In the genomic region with DNA sequence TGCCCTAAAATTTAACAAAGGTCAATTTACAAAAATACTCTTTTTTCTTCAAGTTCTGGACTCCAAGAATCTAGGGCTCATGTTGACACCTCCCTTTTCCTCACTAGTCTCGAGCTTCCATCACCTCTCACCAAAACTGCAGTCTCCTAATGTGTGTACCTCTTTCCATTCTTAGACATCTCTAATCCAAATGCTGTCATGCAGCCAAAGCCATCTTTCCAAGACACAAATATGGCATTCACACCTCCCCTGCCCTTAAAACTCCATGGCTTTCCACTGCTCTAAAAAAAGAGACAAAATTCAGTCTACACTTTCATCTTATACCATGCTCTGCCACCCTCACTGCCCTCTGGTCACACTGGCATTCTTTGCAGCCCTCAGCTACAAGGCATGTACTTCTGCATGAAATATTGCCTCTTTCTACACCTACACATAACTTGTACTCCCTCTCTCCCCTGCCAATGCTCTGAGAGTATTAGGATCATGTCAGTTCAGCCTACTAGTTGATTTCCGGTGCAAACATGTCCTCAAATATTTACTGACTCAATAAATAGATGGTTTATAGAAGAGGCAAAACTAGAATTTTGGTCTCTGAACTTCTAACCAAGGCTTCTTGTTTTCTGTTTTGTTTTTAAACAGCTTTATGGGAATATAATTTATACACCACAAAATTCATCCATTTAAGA, we compare ENCODE assay signal across 30 cellular contexts. TPM values are rescaled to one million over a fixed set of nuclear protein-coding genes. Genes with fewer than 3 reads are reported as not detected.
DNase-seq lines count a peak whose midpoint lies in the region; ATAC-seq, FAIRE-seq and TF ChIP-seq lines count a peak whose summit lies in the region.
"Had no signal": no experiment of that assay in that cellular context is flagged by ENCODE, and none has a peak within 500 bp of the region (broad histone marks: within the 10 kb centered on the region; RNA-seq: fewer than 3 reads in every experiment).

No MANE protein-coding gene starts in this region.

- CTCF ChIA-PET in endothelial cell of umbilical vein (lab: Charles Lee), result interaction anchor here (1.2 to 2.0 kb wide), 2 partner anchors 10 to 372 kb away, joined by 3 to 6 read pairs; no protein-coding TSS in a partner anchor

- H3K27ac Mint-ChIP-seq in stimulated activated naive B cell treated with anti-CD40 and anti-IgM and Interleukin-4, amounts not matched to agents 10 μg/mL and 1 μg/mL and 100 μg/mL, for 72 hours, result peak overlapping the region; percentile 33
- H3K27ac Mint-ChIP-seq: activated CD4-positive, alpha-beta T cell treated with anti-CD3 and anti-CD28 coated beads, Interleukin-2, amount 10 ng/mL, durations not matched to agents 24 days and 14 days; activated T-cell treated with anti-CD3 and anti-CD28 coated beads, Interleukin-2, amount 50 U/mL, for 72 hours; B cell had no signal

- peaks cover 0 to 3% of the 10 kb centered on the region in 2 donors for H3K4me1 Mint-ChIP-seq in stimulated activated naive B cell treated with anti-CD40 and anti-IgM and Interleukin-4, amounts not matched to agents 10 μg/mL and 1 μg/mL and 100 μg/mL, for 72 hours

- H3K4me3 Mint-ChIP-seq in stimulated activated naive B cell treated with anti-CD40 and anti-IgM and Interleukin-4, amounts not matched to agents 10 μg/mL and 1 μg/mL and 100 μg/mL, for 72 hours, result no peak overlapping the region
- H3K4me3 Mint-ChIP-seq: activated CD4-positive, alpha-beta T cell treated with anti-CD3 and anti-CD28 coated beads, Interleukin-2, amount 10 ng/mL, durations not matched to agents 24 days and 14 days; activated T-cell treated with anti-CD3 and anti-CD28 coated beads, Interleukin-2, amount 50 U/mL, for 72 hours; B cell had no signal

- H3K27me3 Mint-ChIP-seq in stimulated activated naive B cell treated with anti-CD40 and anti-IgM and Interleukin-4, amounts not matched to agents 10 μg/mL and 1 μg/mL and 100 μg/mL, for 72 hours, result no peaks in the 10 kb centered on the region
- H3K27me3 Mint-ChIP-seq: activated CD4-positive, alpha-beta T cell treated with anti-CD3 and anti-CD28 coated beads, Interleukin-2, amount 10 ng/mL, durations not matched to agents 24 days and 14 days; B cell had no signal

- H3K4me1 ChIP-seq in right cardiac atrium (ENCODE audit: control insufficient read depth, insufficient read depth, low read length) (no peaks in the 10 kb centered on the region), right atrium auricular region (peaks cover 0 to 6% of the 10 kb centered on the region in 2 donors), endothelial cell of umbilical vein (ENCODE audit: control insufficient read depth, extremely low read depth, insufficient read depth, low read length) (peaks cover 11% of the 10 kb centered on the region), HAP-1 (no peaks in the 10 kb centered on the region; the same call in 1 of the 2 replicates)
- H3K4me1 ChIP-seq: Caco-2, colonic mucosa had no signal

- dilution Hi-C loops in endothelial cell of umbilical vein (cut with MboI; ENCODE audit: extremely low pct_ligation_motif_present, low sequenced_read_pairs), result no loop called here

- no peak overlapping the region for H3K4me2 ChIP-seq in endothelial cell of umbilical vein (ENCODE audit: insufficient read depth, low read length)

- H3K4me3 ChIP-seq in right cardiac atrium (ENCODE audit: low read length) (no peak overlapping the region), right atrium auricular region (no peak overlapping the region), endothelial cell of umbilical vein (replicated peaks in 1 of 3; ENCODE audit: insufficient read depth in 1 of 3, low read depth in 1 of 3, low read length in 3 of 3) (no peak overlapping the region), HAP-1 (no peak overlapping the region)
- H3K4me3 ChIP-seq: colonic mucosa, psoas muscle, skin epidermis had no signal

- peak; percentile 23 to 33 for ATAC-seq in right cardiac atrium
- no peak for ATAC-seq in stimulated activated naive B cell treated with anti-CD40 and anti-IgM and Interleukin-4, amounts not matched to agents 10 μg/mL and 1 μg/mL and 100 μg/mL, for 72 hours (replicated peaks)
- ATAC-seq: activated T-cell treated with anti-CD3 and anti-CD28 coated beads, Interleukin-2, amount 50 U/mL, for 72 hours; PC-3; psoas muscle had no signal

- no peak for TF ChIP-seq CTCF in right atrium auricular region (IDR thresholded peaks at IDR 0.05)
- no peak for TF ChIP-seq CTCF in endothelial cell of umbilical vein (IDR thresholded peaks at IDR 0.05; ENCODE audit: extremely low read depth in 1 of 2, insufficient read depth in 1 of 2, low read depth in 1 of 2, low read length in 2 of 2)

- H3K27ac ChIP-seq in right cardiac atrium (ENCODE audit: low read length), result peak overlapping the region; percentile 57
- H3K27ac ChIP-seq in right atrium auricular region, result peak overlapping the region in 1 of 2 donors; percentile 11
- H3K27ac ChIP-seq in endothelial cell of umbilical vein (ENCODE audit: insufficient read depth, low read depth, low read length), result peak overlapping the region; percentile 1
- H3K27ac ChIP-seq: colonic mucosa, psoas muscle, skin epidermis, WERI-Rb-1 had no signal

- no peak overlapping the region for H3K9ac ChIP-seq in endothelial cell of umbilical vein (replicated peaks; ENCODE audit: extremely low read depth, insufficient read depth, low read length)

- in situ Hi-C loops in HAP-1 (cut with MboI; ENCODE audit: low sequenced_read_pairs), result no loop called here

- H2AFZ ChIP-seq in endothelial cell of umbilical vein (ENCODE audit: low read depth, low read length), result no peak overlapping the region

- no peaks in the 10 kb centered on the region for H3K27me3 ChIP-seq in right cardiac atrium (ENCODE audit: control insufficient read depth, insufficient read depth)
- H3K27me3 ChIP-seq in right atrium auricular region, result no peaks in the 10 kb centered on the region
- no peaks in the 10 kb centered on the region for H3K27me3 ChIP-seq in endothelial cell of umbilical vein (ENCODE audit: control insufficient read depth in 2 of 2, insufficient read depth in 2 of 2, low read length in 2 of 2)
- H3K27me3 ChIP-seq in HAP-1 (ENCODE audit: low read depth), result no peaks in the 10 kb centered on the region
- H3K27me3 ChIP-seq: colonic mucosa had no signal

- H3K9me3 Mint-ChIP-seq in stimulated activated naive B cell treated with anti-CD40 and anti-IgM and Interleukin-4, amounts not matched to agents 10 μg/mL and 1 μg/mL and 100 μg/mL, for 72 hours, result no peaks in the 10 kb centered on the region
- H3K9me3 Mint-ChIP-seq: activated CD4-positive, alpha-beta T cell treated with anti-CD3 and anti-CD28 coated beads, Interleukin-2, amount 10 ng/mL, durations not matched to agents 24 days and 14 days; activated T-cell treated with anti-CD3 and anti-CD28 coated beads, Interleukin-2, amount 50 U/mL, for 72 hours had no signal

- FAIRE-seq in HTR-8/SVneo (lab: Jason Lieb, UNC) (peak; percentile 33), endothelial cell of umbilical vein (lab: Jason Lieb, UNC) (no peak)

- TF ChIP-seq POLR2A in endothelial cell of umbilical vein (IDR thresholded peaks at IDR 0.05; ENCODE audit: low read depth, low read length), result no peak

- POLR2A ChIA-PET in endothelial cell of umbilical vein (lab: Charles Lee), result no interaction called here

- peaks cover 32 to 43% of the 10 kb centered on the region in 2 donors for H3K36me3 Mint-ChIP-seq in stimulated activated naive B cell treated with anti-CD40 and anti-IgM and Interleukin-4, amounts not matched to agents 10 μg/mL and 1 μg/mL and 100 μg/mL, for 72 hours

- peaks cover 40% of the 10 kb centered on the region for H3K79me2 ChIP-seq in endothelial cell of umbilical vein (ENCODE audit: control insufficient read depth, insufficient read depth, low read length)

- intact Hi-C loops in right cardiac atrium (cut with DNase I) (no loop called here), endothelial cell of umbilical vein (cut with micrococcal nuclease) (no loop called here)

- H3K9me3 ChIP-seq in right cardiac atrium (ENCODE audit: control insufficient read depth, low read length) (no peaks in the 10 kb centered on the region), right atrium auricular region (no peaks in the 10 kb centered on the region), endothelial cell of umbilical vein (replicated peaks; ENCODE audit: control insufficient read depth, insufficient read depth, low read length) (no peaks in the 10 kb centered on the region), HAP-1 (no peaks in the 10 kb centered on the region)
- H3K9me3 ChIP-seq: Caco-2, colonic mucosa, psoas muscle had no signal

- H4K20me1 ChIP-seq in endothelial cell of umbilical vein (replicated peaks; ENCODE audit: control insufficient read depth, extremely low read depth, insufficient read depth, low read length), result no peaks in the 10 kb centered on the region

- DNase-seq in right cardiac atrium (no peak), right atrium auricular region (ENCODE audit: low spot score) (no peak), HTR-8/SVneo (ENCODE audit: insufficient read length, low spot score) (no peak), endothelial cell of umbilical vein (ENCODE audit: low read depth, low spot score) (no peak), HAP-1 (ENCODE audit: low spot score in 2 of 2) (no peak), NCI-H187 treated with DMSO at 0.1 percent for 48 hours (lab: John Stamatoyannopoulos, UW) (no peak), retina (no peak)
- no peak for DNase-seq in stimulated activated naive B cell treated with anti-CD40 and anti-IgM and Interleukin-4, amounts not matched to agents 10 μg/mL and 1 μg/mL and 100 μg/mL, for 72 hours
- DNase-seq: activated CD4-positive, alpha-beta T cell treated with anti-CD3 and anti-CD28 coated beads, Interleukin-2, amount 10 ng/mL, durations not matched to agents 24 days and 14 days; activated naive CD4-positive, alpha-beta T cell treated with Interleukin-2 at 50 U/mL for 16 hours; activated T-cell treated with anti-CD3 and anti-CD28 coated beads, Interleukin-2, amount 50 U/mL, for 72 hours; amniotic stem cell; Caco-2; colonic mucosa; DND-41; effector memory CD4-positive, alpha-beta T cell; erythroblast; head of caudate nucleus; kidney glomerular epithelial cell; NCI-H1092; NCI-H1694 treated with DMSO at 0.1 percent for 48 hours; NCI-H2171 treated with DMSO at 0.1 percent for 48 hours; NCI-H524; NK-92 treated with Interleukin-12 subunit alpha and Interleukin-12 subunit beta, amount 100 ng/mL, for 24 hours; PC-3; psoas muscle; trophoblast cell; WERI-Rb-1 had no signal

- H3K9me1 ChIP-seq in endothelial cell of umbilical vein (replicated peaks; ENCODE audit: control insufficient read depth, extremely low read depth, insufficient read depth, low read length), result no peaks in the 10 kb centered on the region

- H3K36me3 ChIP-seq in right atrium auricular region, result peaks cover 22% of the 10 kb centered on the region
- peaks cover 10 to 19% of the 10 kb centered on the region in 2 experiments for H3K36me3 ChIP-seq in endothelial cell of umbilical vein (ENCODE audit: control insufficient read depth in 2 of 2, extremely low read depth in 1 of 2, insufficient read depth in 2 of 2, low read length in 2 of 2)
- peaks cover 33% of the 10 kb centered on the region for H3K36me3 ChIP-seq in HAP-1 (replicated peaks)
- H3K36me3 ChIP-seq: colonic mucosa had no signal

- WGBS in right cardiac atrium, result 66% methylated on average over 2 of the region's 2 CpGs

- no TSS peak for BruUV-seq in endothelial cell of umbilical vein (replicated peaks; lab: Mats Ljungman, UMichigan)

RNA-seq across cellular contexts. Expression of gene ADSS2, which starts 26.9 kb away (rescaled TPM):
- total RNA-seq in right cardiac atrium (10 to 100 TPM in 2 of 4 donors, 1 to 10 TPM in 2; 7.8 to 14.1 (median 10.0) TPM), right atrium auricular region (1 to 10 TPM; 7.9 to 9.6 TPM), endothelial cell of umbilical vein (82.8 and 90.6 TPM in 2 replicates)
- polyA plus RNA-seq in right cardiac atrium (5.8 TPM), endothelial cell of umbilical vein (24.9 and 35.5 TPM in 2 replicates)
- polyA plus RNA-seq in endothelial cell of umbilical vein (2011; cell fraction: cytosol; rRNA removed), result 47.5 and 49.3 TPM in 2 replicates
- polyA plus RNA-seq in endothelial cell of umbilical vein (2011; cell fraction: nucleus; rRNA removed), result 52.7 and 75.7 TPM in 2 replicates
- polyA plus RNA-seq in endothelial cell of umbilical vein (2012), result 81.7 and 91.2 TPM in 2 replicates
- 30.1 and 32.2 TPM in 2 replicates for polyA minus RNA-seq in endothelial cell of umbilical vein
- polyA minus RNA-seq in endothelial cell of umbilical vein (2011; cell fraction: cytosol; rRNA and poly(A)+ RNA removed), result 26.4 TPM
- polyA minus RNA-seq in endothelial cell of umbilical vein (2011; cell fraction: nucleus; rRNA and poly(A)+ RNA removed), result 54.7 and 75.4 TPM in 2 replicates

RNA-seq across cellular contexts. Expression of gene CATSPERE, which starts 36.3 kb away (rescaled TPM):
- total RNA-seq in right cardiac atrium (under 1 TPM; 0.41 to 0.82 (median 0.55) TPM), right atrium auricular region (under 1 TPM; 0.20 to 0.63 TPM), endothelial cell of umbilical vein (0.72 and 1.9 TPM in 2 replicates)
- polyA plus RNA-seq in right cardiac atrium (0.18 TPM), endothelial cell of umbilical vein (0.41 and 0.61 TPM in 2 replicates)
- polyA plus RNA-seq in endothelial cell of umbilical vein (2011; cell fraction: cytosol; rRNA removed), result 0.27 and 0.30 TPM in 2 replicates
- polyA plus RNA-seq in endothelial cell of umbilical vein (2011; cell fraction: nucleus; rRNA removed), result 5.3 and 7.0 TPM in 2 replicates
- 0.30 and 0.58 TPM in 2 replicates for polyA plus RNA-seq in endothelial cell of umbilical vein (2012)
- 3.6 and 3.8 TPM in 2 replicates for polyA minus RNA-seq in endothelial cell of umbilical vein
- polyA minus RNA-seq in endothelial cell of umbilical vein (2011; cell fraction: cytosol; rRNA and poly(A)+ RNA removed), result 0.31 TPM
- 6.0 and 9.2 TPM in 2 replicates for polyA minus RNA-seq in endothelial cell of umbilical vein (2011; cell fraction: nucleus; rRNA and poly(A)+ RNA removed)
- total RNA-seq: activated CD4-positive, alpha-beta T cell treated with anti-CD3 and anti-CD28 coated beads, Interleukin-2, amount 10 ng/mL, durations not matched to agents 24 days and 14 days; PC-3 had no signal

Comparison
In these comparisons a context has a peak if more than half of its experiments do, and no peak if none do; other contexts are left out.
1. ATAC-seq: peak in right cardiac atrium (2 of 2); none in stimulated activated naive B cell treated with anti-CD40 and anti-IgM and Interleukin-4, amounts not matched to agents 10 μg/mL and 1 μg/mL and 100 μg/mL, for 72 hours (0 of 2).